11 cellular contexts compared by ENCODE assay signal in the genomic region with DNA sequence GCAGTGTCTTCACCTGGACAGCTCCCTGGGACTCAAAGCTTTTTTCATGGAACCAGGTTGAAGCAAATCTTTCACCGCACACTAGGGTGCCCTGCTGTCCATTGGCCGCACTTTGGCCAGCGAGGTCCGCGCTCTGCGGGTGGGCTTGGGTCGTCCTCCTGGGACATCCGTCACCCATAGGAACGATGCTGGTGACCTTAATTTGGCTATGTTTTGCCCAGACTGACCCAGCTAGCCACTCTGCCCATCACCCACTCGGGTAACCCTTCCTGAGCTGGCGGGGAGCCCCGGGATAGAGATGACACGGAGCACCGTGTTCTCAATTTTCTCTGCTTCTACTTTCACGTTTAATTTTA. TPM values are rescaled to one million over a fixed set of nuclear protein-coding genes. Genes with fewer than 3 reads are reported as not detected.
DNase-seq lines count a peak whose midpoint lies in the region; TF ChIP-seq lines count a peak whose summit lies in the region.
"Had no signal": no experiment of that assay in that cellular context is flagged by ENCODE, and none has a peak within 500 bp of the region (broad histone marks: within the 10 kb centered on the region; RNA-seq: fewer than 3 reads in every experiment).

No MANE protein-coding gene starts in this region.

- no peaks in the 10 kb centered on the region for H3K9me3 Mint-ChIP-seq in activated T-cell treated with anti-CD3 and anti-CD28 coated beads, Interleukin-2, amount 50 U/mL, for 24 hours

- H3K27me3 ChIP-seq in esophagus muscularis mucosa (no peaks in the 10 kb centered on the region), muscle layer of colon (ENCODE audit: control insufficient read depth in 1 of 2, insufficient read depth in 2 of 2, low read length in 2 of 2) (no peaks in the 10 kb centered on the region), vagina (no peaks in the 10 kb centered on the region)

- H3K4me1 ChIP-seq in esophagus muscularis mucosa (peaks cover 39 to 50% (median 47%) of the 10 kb centered on the region in 4 donors), muscle layer of colon (ENCODE audit: insufficient read depth, low read length) (peaks cover 39% of the 10 kb centered on the region), vagina (peaks cover 31% of the 10 kb centered on the region), OCI-LY7 (ENCODE audit: insufficient read depth, low read length, poor library complexity, severe bottlenecking) (no peaks in the 10 kb centered on the region)

- H4K20me1 ChIP-seq in OCI-LY7 (ENCODE audit: insufficient read depth, low read length), result no peaks in the 10 kb centered on the region

- TF ChIP-seq EP300 in esophagus muscularis mucosa (IDR thresholded peaks at IDR 0.05), result no peak

- peaks cover 0 to 14% (median 10%) of the 10 kb centered on the region in 4 donors for H3K36me3 ChIP-seq in esophagus muscularis mucosa
- H3K36me3 ChIP-seq in muscle layer of colon (ENCODE audit: insufficient read depth, low read length), result peaks cover 3% of the 10 kb centered on the region
- no peaks in the 10 kb centered on the region for H3K36me3 ChIP-seq in vagina
- H3K36me3 ChIP-seq in OCI-LY7 (ENCODE audit: insufficient read depth, low read length), result no peaks in the 10 kb centered on the region

- intact Hi-C loops in esophagus muscularis mucosa (cut with DNase I) (no loop called here), vagina (cut with DNase I) (no loop called here), OCI-LY7 (cut with micrococcal nuclease; ENCODE audit: unreplicated experiment) (loop anchor here (5.0 kb wide), 1 partner anchor 84 kb away; no protein-coding TSS in a partner anchor)

- H3K27ac ChIP-seq in esophagus muscularis mucosa (replicated peaks in 1 of 4) (peak overlapping the region; percentile 47 to 80 (median 76)), muscle layer of colon (ENCODE audit: low read depth, low read length) (peak overlapping the region; percentile 21), vagina (no peak overlapping the region), OCI-LY7 (ENCODE audit: low read depth, low read length, poor library complexity, severe bottlenecking) (no peak overlapping the region)
- H3K27ac ChIP-seq: GM23248 had no signal

- no peak overlapping the region for H2AFZ ChIP-seq in OCI-LY7 (ENCODE audit: low read length)
- H2AFZ ChIP-seq: GM23248 had no signal

- H3K27me3 Mint-ChIP-seq in activated T-cell treated with anti-CD3 and anti-CD28 coated beads, Interleukin-2, amount 50 U/mL, for 24 hours, result peaks cover 9% of the 10 kb centered on the region

- no peaks in the 10 kb centered on the region for H3K79me2 ChIP-seq in OCI-LY7 (ENCODE audit: insufficient read depth, low read depth, low read length)

- H3K4me1 Mint-ChIP-seq in activated T-cell treated with anti-CD3 and anti-CD28 coated beads, Interleukin-2, amount 50 U/mL, for 24 hours (ENCODE audit: low read depth), result peaks cover 23% of the 10 kb centered on the region

- H3K27ac Mint-ChIP-seq in activated T-cell treated with anti-CD3 and anti-CD28 coated beads, Interleukin-2, amount 50 U/mL, for 24 hours, result peak overlapping the region; percentile 24

- 60% methylated on average over 15 of the region's 15 CpGs for WGBS in esophagus muscularis mucosa

- TF ChIP-seq CTCF in esophagus muscularis mucosa (IDR thresholded peaks at IDR 0.05) (no peak), vagina (IDR thresholded peaks at IDR 0.05) (no peak), OCI-LY7 (conservative IDR thresholded peaks at IDR 0.05; ENCODE audit: low read length) (no peak)

- H3K4me3 ChIP-seq in esophagus muscularis mucosa (peak overlapping the region; percentile 10 to 44 (median 29)), muscle layer of colon (ENCODE audit: low read depth in 1 of 2, low read length in 2 of 2) (peak overlapping the region; percentile 32 to 44), vagina (peak overlapping the region; percentile 1 to 3), OCI-LY7 (ENCODE audit: low read depth, low read length, poor library complexity, severe bottlenecking) (no peak overlapping the region)
- H3K4me3 ChIP-seq: GM23248 had no signal

- H3K36me3 Mint-ChIP-seq in activated T-cell treated with anti-CD3 and anti-CD28 coated beads, Interleukin-2, amount 50 U/mL, for 24 hours (ENCODE audit: low read depth), result no peaks in the 10 kb centered on the region

- peak overlapping the region; percentile 18 for H3K9ac ChIP-seq in muscle layer of colon (ENCODE audit: low read length)
- H3K9ac ChIP-seq: GM23248, SK-N-SH had no signal

- H3K9me3 ChIP-seq in esophagus muscularis mucosa (no peaks in the 10 kb centered on the region), muscle layer of colon (ENCODE audit: low read length) (no peaks in the 10 kb centered on the region), vagina (no peaks in the 10 kb centered on the region), OCI-LY7 (ENCODE audit: low read length) (no peaks in the 10 kb centered on the region)
- H3K9me3 ChIP-seq: SK-N-SH had no signal

- peak; percentile 30 for DNase-seq in activated T-cell treated with anti-CD3 and anti-CD28 coated beads, Interleukin-2, amount 50 U/mL, for 24 hours
- no peak for DNase-seq in activated T-cell treated with anti-CD3 and anti-CD28 coated beads for 4 hours
- DNase-seq in esophagus muscularis mucosa (ENCODE audit: extremely low spot score), result no peak
- peak in 1 of 2 donors; percentile 98 for DNase-seq in vagina (ENCODE audit: extremely low spot score in 2 of 2)
- DNase-seq in OCI-LY7 (ENCODE audit: low spot score), result no peak
- no peak for DNase-seq in DMS53 treated with DMSO at 0.1 percent for 48 hours (lab: John Stamatoyannopoulos, UW; ENCODE audit: unreplicated experiment)
- DNase-seq in NCI-H2171 treated with DMSO at 0.1 percent for 48 hours (lab: John Stamatoyannopoulos, UW), result no peak
- DNase-seq: foreskin fibroblast had no signal

- H3K4me2 ChIP-seq in OCI-LY7 (ENCODE audit: low read length), result no peak overlapping the region
- H3K4me2 ChIP-seq: SK-N-SH had no signal

- CTCF ChIA-PET in OCI-LY7 (lab: Charles Lee; ENCODE audit: unreplicated experiment), result no interaction called here

- POLR2A ChIA-PET in OCI-LY7 (lab: Charles Lee), result no interaction called here

- H3K4me3 Mint-ChIP-seq in activated T-cell treated with anti-CD3 and anti-CD28 coated beads, Interleukin-2, amount 50 U/mL, for 24 hours, result peak overlapping the region; percentile 1

- BruUV-seq in OCI-LY7 (replicated peaks; lab: Mats Ljungman, UMichigan), result no TSS peak

- H3K9me2 ChIP-seq in OCI-LY7 (ENCODE audit: insufficient read depth, low read length), result no peaks in the 10 kb centered on the region
- H3K9me2 ChIP-seq: SK-N-SH had no signal

- TF ChIP-seq POLR2A in esophagus muscularis mucosa (IDR thresholded peaks at IDR 0.05; ENCODE audit: low read depth), result no peak
- TF ChIP-seq POLR2A in vagina (IDR thresholded peaks at IDR 0.05), result no peak

RNA-seq across cellular contexts. Expression of a gene that starts 25.9 kb away (rescaled TPM):
- total RNA-seq in esophagus muscularis mucosa (10 to 100 TPM in 1 of 4 donors, 1 to 10 TPM in 3; 2.2 to 11.7 (median 6.2) TPM), vagina (2.7 TPM), OCI-LY7 (2022) (0.26 and 0.29 TPM in 2 replicates)
- total RNA-seq in OCI-LY7 (2014; rRNA removed; shearing (Covaris generic)), result not detected in 2 replicates
- total RNA-seq: GM23248 had no signal

Comparison
In these comparisons a context has a peak if more than half of its experiments do, and no peak if none do; other contexts are left out.
1. H3K27ac ChIP-seq: peak in esophagus muscularis mucosa (4 of 4) and muscle layer of colon (single experiment); none in vagina (single experiment) and OCI-LY7 (single experiment).